ENCODE assay signal across 1 cellular context in the genomic region with DNA sequence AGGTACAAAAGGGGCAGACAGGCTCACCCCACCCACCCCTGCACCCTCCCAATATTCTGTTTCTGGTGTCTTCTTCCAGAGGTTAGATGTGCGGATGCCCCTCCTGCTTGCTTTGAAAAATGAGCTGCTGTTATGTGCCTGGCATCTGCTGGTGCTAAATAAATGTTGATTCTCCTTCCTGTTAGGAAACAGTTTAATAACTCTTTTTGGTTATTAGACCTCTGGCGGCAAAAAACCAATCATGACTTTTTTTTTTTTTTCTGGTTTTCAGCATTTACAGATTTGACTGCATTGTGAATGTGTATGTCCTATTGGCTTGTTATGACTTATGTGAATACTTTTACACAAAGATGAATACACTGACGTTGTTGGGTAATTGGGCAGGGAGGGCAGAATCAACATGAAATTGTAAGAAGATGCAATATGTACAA.
TF ChIP-seq lines count a peak whose summit lies in the region.

No MANE protein-coding gene starts in this region.

TF ChIP-seq in H1, 55 proteins besides CTCF, POLR2A, EP300 and RAD21 (continued from another document):
- TF ChIP-seq, protein P1, sequence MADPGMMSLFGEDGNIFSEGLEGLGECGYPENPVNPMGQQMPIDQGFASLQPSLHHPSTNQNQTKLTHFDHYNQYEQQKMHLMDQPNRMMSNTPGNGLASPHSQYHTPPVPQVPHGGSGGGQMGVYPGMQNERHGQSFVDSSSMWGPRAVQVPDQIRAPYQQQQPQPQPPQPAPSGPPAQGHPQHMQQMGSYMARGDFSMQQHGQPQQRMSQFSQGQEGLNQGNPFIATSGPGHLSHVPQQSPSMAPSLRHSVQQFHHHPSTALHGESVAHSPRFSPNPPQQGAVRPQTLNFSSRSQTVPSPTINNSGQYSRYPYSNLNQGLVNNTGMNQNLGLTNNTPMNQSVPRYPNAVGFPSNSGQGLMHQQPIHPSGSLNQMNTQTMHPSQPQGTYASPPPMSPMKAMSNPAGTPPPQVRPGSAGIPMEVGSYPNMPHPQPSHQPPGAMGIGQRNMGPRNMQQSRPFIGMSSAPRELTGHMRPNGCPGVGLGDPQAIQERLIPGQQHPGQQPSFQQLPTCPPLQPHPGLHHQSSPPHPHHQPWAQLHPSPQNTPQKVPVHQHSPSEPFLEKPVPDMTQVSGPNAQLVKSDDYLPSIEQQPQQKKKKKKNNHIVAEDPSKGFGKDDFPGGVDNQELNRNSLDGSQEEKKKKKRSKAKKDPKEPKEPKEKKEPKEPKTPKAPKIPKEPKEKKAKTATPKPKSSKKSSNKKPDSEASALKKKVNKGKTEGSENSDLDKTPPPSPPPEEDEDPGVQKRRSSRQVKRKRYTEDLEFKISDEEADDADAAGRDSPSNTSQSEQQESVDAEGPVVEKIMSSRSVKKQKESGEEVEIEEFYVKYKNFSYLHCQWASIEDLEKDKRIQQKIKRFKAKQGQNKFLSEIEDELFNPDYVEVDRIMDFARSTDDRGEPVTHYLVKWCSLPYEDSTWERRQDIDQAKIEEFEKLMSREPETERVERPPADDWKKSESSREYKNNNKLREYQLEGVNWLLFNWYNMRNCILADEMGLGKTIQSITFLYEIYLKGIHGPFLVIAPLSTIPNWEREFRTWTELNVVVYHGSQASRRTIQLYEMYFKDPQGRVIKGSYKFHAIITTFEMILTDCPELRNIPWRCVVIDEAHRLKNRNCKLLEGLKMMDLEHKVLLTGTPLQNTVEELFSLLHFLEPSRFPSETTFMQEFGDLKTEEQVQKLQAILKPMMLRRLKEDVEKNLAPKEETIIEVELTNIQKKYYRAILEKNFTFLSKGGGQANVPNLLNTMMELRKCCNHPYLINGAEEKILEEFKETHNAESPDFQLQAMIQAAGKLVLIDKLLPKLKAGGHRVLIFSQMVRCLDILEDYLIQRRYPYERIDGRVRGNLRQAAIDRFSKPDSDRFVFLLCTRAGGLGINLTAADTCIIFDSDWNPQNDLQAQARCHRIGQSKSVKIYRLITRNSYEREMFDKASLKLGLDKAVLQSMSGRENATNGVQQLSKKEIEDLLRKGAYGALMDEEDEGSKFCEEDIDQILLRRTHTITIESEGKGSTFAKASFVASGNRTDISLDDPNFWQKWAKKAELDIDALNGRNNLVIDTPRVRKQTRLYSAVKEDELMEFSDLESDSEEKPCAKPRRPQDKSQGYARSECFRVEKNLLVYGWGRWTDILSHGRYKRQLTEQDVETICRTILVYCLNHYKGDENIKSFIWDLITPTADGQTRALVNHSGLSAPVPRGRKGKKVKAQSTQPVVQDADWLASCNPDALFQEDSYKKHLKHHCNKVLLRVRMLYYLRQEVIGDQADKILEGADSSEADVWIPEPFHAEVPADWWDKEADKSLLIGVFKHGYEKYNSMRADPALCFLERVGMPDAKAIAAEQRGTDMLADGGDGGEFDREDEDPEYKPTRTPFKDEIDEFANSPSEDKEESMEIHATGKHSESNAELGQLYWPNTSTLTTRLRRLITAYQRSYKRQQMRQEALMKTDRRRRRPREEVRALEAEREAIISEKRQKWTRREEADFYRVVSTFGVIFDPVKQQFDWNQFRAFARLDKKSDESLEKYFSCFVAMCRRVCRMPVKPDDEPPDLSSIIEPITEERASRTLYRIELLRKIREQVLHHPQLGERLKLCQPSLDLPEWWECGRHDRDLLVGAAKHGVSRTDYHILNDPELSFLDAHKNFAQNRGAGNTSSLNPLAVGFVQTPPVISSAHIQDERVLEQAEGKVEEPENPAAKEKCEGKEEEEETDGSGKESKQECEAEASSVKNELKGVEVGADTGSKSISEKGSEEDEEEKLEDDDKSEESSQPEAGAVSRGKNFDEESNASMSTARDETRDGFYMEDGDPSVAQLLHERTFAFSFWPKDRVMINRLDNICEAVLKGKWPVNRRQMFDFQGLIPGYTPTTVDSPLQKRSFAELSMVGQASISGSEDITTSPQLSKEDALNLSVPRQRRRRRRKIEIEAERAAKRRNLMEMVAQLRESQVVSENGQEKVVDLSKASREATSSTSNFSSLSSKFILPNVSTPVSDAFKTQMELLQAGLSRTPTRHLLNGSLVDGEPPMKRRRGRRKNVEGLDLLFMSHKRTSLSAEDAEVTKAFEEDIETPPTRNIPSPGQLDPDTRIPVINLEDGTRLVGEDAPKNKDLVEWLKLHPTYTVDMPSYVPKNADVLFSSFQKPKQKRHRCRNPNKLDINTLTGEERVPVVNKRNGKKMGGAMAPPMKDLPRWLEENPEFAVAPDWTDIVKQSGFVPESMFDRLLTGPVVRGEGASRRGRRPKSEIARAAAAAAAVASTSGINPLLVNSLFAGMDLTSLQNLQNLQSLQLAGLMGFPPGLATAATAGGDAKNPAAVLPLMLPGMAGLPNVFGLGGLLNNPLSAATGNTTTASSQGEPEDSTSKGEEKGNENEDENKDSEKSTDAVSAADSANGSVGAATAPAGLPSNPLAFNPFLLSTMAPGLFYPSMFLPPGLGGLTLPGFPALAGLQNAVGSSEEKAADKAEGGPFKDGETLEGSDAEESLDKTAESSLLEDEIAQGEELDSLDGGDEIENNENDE (IDR thresholded peaks at IDR 0.05; ENCODE audit: insufficient replicate concordance, low read length) = no peak
- TF ChIP-seq SP4 (IDR thresholded peaks at IDR 0.05; ENCODE audit: low read length) = no peak
- no peak for TF ChIP-seq MAFK (IDR thresholded peaks at IDR 0.05; ENCODE audit: low read depth, low read length)
